8 cellular contexts compared by ENCODE assay signal in the genomic region with DNA sequence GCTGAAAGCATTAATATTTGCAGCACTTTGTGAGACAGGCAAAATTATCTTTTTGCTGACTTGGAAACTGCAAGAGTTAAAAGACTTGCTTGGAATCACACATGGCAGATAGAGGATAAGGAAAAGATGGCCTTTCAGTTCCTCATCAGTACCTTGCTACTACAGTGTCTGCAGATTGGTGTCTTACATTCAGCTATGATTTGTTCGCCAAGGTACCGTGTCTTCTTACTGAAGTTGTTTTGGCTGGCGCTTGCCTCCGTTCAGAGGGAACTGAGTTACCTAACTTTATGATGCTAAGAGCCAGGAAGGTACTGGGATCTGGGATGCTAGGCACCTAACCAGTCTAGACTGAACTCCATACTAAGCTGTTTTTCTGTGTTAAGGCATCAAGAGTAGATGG. TPM values are rescaled to one million over a fixed set of nuclear protein-coding genes. Genes with fewer than 3 reads are reported as not detected.
DNase-seq lines count a peak whose midpoint lies in the region; ATAC-seq, FAIRE-seq and TF ChIP-seq lines count a peak whose summit lies in the region.

No MANE protein-coding gene starts in this region.

- peak overlapping the region; percentile 89 for H3K4me3 Mint-ChIP-seq in natural killer cell

- peak overlapping the region; percentile 72; the same call in 1 of the 2 replicates for H3K27ac ChIP-seq in Karpas-422 (ENCODE audit: low read length)

- H3K27me3 ChIP-seq in Karpas-422 (ENCODE audit: low read length) (no peaks in the 10 kb centered on the region), bronchial epithelial cell (ENCODE audit: control insufficient read depth, insufficient read depth, low read length) (no peaks in the 10 kb centered on the region)

- peak overlapping the region; percentile 97 to 98 for H3K27ac Mint-ChIP-seq in natural killer cell

- H3K4me2 ChIP-seq in Karpas-422 (ENCODE audit: low read depth, low read length, poor library complexity, severe bottlenecking) = peak overlapping the region; percentile 83

- peaks cover 33% of the 10 kb centered on the region for H3K36me3 ChIP-seq in Karpas-422 (ENCODE audit: insufficient read depth, low read length)
- H3K36me3 ChIP-seq in bronchial epithelial cell (ENCODE audit: control insufficient read depth, insufficient read depth, low read length) = peaks cover 2% of the 10 kb centered on the region

- peak overlapping the region; percentile 88 for H3K4me3 ChIP-seq in Karpas-422 (ENCODE audit: low read length)
- H3K4me3 ChIP-seq in bronchial epithelial cell (ENCODE audit: low read depth, low read length) = peak overlapping the region; percentile 18

- FAIRE-seq in bronchial epithelial cell (lab: Jason Lieb, UNC) = no peak

- H3K27me3 Mint-ChIP-seq in natural killer cell (ENCODE audit: low read depth in 2 of 2) = no peaks in the 10 kb centered on the region

- no peak overlapping the region for H2AFZ ChIP-seq in Karpas-422 (ENCODE audit: low read length)

- H3K9me3 ChIP-seq in Karpas-422 (ENCODE audit: low read length) = no peaks in the 10 kb centered on the region

- H3K4me1 ChIP-seq in Karpas-422 (ENCODE audit: low read length) = peaks cover 51% of the 10 kb centered on the region

- H3K9ac ChIP-seq in Karpas-422 (ENCODE audit: low read length) = peak overlapping the region; percentile 97; the same call in 1 of the 2 replicates

- H3K79me2 ChIP-seq in Karpas-422 (ENCODE audit: low read length) = peaks cover 92% of the 10 kb centered on the region

- intact Hi-C loops in natural killer cell (cut with micrococcal nuclease) = no loop called here

- ATAC-seq in natural killer cell = no peak
- no peak for ATAC-seq in HG03521 (IDR thresholded peaks at IDR 0.05; ENCODE audit: unreplicated experiment)

- peak; percentile 38 for DNase-seq in GM13976 (ENCODE audit: low spot score)
- no peak for DNase-seq in Karpas-422
- no peak for DNase-seq in bronchial epithelial cell (ENCODE audit: low read depth)
- DNase-seq in natural killer cell = no peak
- no peak for DNase-seq in HK-2 (ENCODE audit: unreplicated experiment)
- DNase-seq in NCI-H2107 treated with DMSO at 0.1 percent for 48 hours (lab: John Stamatoyannopoulos, UW; ENCODE audit: unreplicated experiment) = no peak
- DNase-seq in stimulated activated CD4-positive, alpha-beta T cell treated with anti-CD3 and anti-CD28 coated beads, Interleukin-4, amount 100 ng/mL, for 4 hours = no peak

- peaks cover 58% of the 10 kb centered on the region for H4K20me1 ChIP-seq in Karpas-422 (ENCODE audit: insufficient read depth, low read depth, low read length)

- TF ChIP-seq CTCF in GM13976 (IDR thresholded peaks at IDR 0.05; ENCODE audit: borderline replicate concordance, control extremely low read depth, extremely low read depth, insufficient read depth, missing control alignments) (no peak), bronchial epithelial cell (IDR thresholded peaks at IDR 0.05; ENCODE audit: insufficient read depth, low read length, severe bottlenecking) (no peak), natural killer cell (IDR thresholded peaks at IDR 0.05) (no peak)

- no peaks in the 10 kb centered on the region for H3K9me3 Mint-ChIP-seq in natural killer cell

- no peaks in the 10 kb centered on the region for H3K36me3 Mint-ChIP-seq in natural killer cell

- H3K9me2 ChIP-seq in Karpas-422 (replicated peaks; ENCODE audit: insufficient read depth, low read length) = no peaks in the 10 kb centered on the region

- H3K4me1 Mint-ChIP-seq in natural killer cell = peaks cover 46 to 60% of the 10 kb centered on the region in 2 donors

- in situ Hi-C loops in GM13976 (cut with MboI; ENCODE audit: low sequenced_read_pairs, unreplicated experiment) = no loop called here

RNA-seq across cellular contexts. Expression of a gene that starts 2.3 kb away (rescaled TPM):
- total RNA-seq in Karpas-422 (2014; rRNA removed; shearing (Covaris generic); ENCODE audit: low replicate concordance) = 86.1 and 87.6 TPM in 2 replicates
- total RNA-seq in bronchial epithelial cell (115 and 125 TPM in 2 replicates), natural killer cell (100 to 1,000 TPM; 141 to 167 (median 164) TPM)

RNA-seq across cellular contexts. Expression of a gene that starts 32.2 kb away (rescaled TPM):
- total RNA-seq in Karpas-422 (2014; rRNA removed; shearing (Covaris generic); ENCODE audit: low replicate concordance) = 72.9 and 79.7 TPM in 2 replicates
- 17.5 and 42.9 TPM in 2 replicates for total RNA-seq in bronchial epithelial cell
- total RNA-seq in natural killer cell = 10 to 100 TPM; 21.7 to 31.7 (median 26.5) TPM

RNA-seq across cellular contexts. Expression of a gene that starts 36.6 kb away (rescaled TPM):
- 41.0 and 49.6 TPM in 2 replicates for total RNA-seq in Karpas-422 (2014; rRNA removed; shearing (Covaris generic); ENCODE audit: low replicate concordance)
- total RNA-seq in bronchial epithelial cell (62.5 and 71.3 TPM in 2 replicates), natural killer cell (100 to 1,000 TPM in 2 of 3 donors, 10 to 100 TPM in 1; 81.3 to 156 (median 138) TPM)

RNA-seq across cellular contexts. Expression of a gene that starts 59.8 kb away (rescaled TPM):
- 223 and 247 TPM in 2 replicates for total RNA-seq in Karpas-422 (2014; rRNA removed; shearing (Covaris generic); ENCODE audit: low replicate concordance)
- 150 and 202 TPM in 2 replicates for total RNA-seq in bronchial epithelial cell
- total RNA-seq in natural killer cell = 100 to 1,000 TPM; 192 to 230 (median 218) TPM
